ENCODE assay signal across 8 cellular contexts in the genomic region with DNA sequence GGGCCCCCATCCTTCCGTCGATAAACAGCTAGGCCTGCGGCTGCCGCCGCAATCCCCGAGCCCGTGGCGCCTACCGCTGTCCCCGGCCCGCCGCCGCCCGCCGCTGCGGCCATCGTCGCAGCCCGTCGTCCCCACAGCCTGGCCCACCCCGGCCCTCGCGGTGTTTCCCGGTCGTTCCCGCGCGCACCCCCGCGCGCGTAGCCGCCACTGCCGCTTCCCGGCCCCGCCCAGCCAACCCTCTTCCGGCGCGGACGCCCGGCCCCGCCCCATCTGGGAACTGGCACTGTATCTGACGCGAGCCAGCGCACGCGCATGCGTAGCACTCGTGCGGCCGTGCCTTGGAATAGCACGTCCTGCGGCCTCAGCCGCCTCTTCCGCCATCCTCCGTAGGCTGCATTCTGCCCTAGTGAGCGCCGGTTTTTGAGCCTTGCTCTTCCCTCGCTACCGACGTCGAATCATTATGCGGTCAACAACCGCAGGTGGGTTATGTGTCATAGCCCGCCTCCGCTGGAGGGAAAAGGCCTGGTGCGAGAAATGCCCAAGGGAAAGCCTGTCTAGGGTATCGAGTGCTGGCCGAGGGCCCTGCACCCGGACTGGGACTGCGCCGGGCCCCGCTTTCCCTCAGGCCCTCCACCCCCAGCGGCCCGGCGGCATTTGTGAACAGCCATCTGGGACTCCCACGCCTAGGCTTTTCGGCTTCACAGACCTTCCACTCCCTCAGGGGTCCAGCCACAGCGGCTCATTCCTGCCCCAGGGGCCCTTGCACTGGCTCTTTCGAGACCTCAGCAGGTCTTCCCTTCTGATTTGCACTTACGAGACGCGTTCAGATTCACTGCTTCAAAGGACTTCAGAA. TPM values are rescaled to one million over a fixed set of nuclear protein-coding genes. Genes with fewer than 3 reads are reported as not detected.
DNase-seq lines count a peak whose midpoint lies in the region; TF ChIP-seq lines count a peak whose summit lies in the region.

A gene (minus strand): TSS at position 209 of the 853 bp plus-strand sequence. CDS start 96 bp downstream, at position 113.

- H3K79me2 ChIP-seq in MM.1S (ENCODE audit: low read length) (peaks cover 47% of the 10 kb centered on the region), neural progenitor cell (ENCODE audit: low read depth) (peaks cover 63% of the 10 kb centered on the region)

- no peaks in the 10 kb centered on the region; the same call in none of the 2 replicates for H3K36me3 ChIP-seq in HAP-1 (replicated peaks)
- H3K36me3 ChIP-seq in MM.1S (replicated peaks; ENCODE audit: insufficient read depth, low read length) = no peaks in the 10 kb centered on the region
- no peaks in the 10 kb centered on the region for H3K36me3 ChIP-seq in neural progenitor cell

- no peaks in the 10 kb centered on the region for H3K27me3 ChIP-seq in HAP-1 (ENCODE audit: low read depth)
- H3K27me3 ChIP-seq in MM.1S (replicated peaks; ENCODE audit: insufficient read depth, low read length) = no peaks in the 10 kb centered on the region
- no peaks in the 10 kb centered on the region for H3K27me3 ChIP-seq in neural progenitor cell

- no peaks in the 10 kb centered on the region for H3K9me2 ChIP-seq in MM.1S (replicated peaks; ENCODE audit: insufficient read depth, low read length)

- peak within 1 kb of the TSS; percentile 98 for H3K4me3 Mint-ChIP-seq in neural progenitor cell

- H3K36me3 Mint-ChIP-seq in neural progenitor cell = no peaks in the 10 kb centered on the region

- H3K9me3 ChIP-seq in HAP-1 = no peaks in the 10 kb centered on the region
- no peaks in the 10 kb centered on the region for H3K9me3 ChIP-seq in MM.1S (replicated peaks; ENCODE audit: insufficient read depth, low read length)
- no peaks in the 10 kb centered on the region for H3K9me3 ChIP-seq in neural progenitor cell (ENCODE audit: low read depth)

- H3F3A ChIP-seq in MM.1S (ENCODE audit: insufficient read depth, low read length) (peaks cover 29% of the 10 kb centered on the region), neural progenitor cell (ENCODE audit: low read depth) (peaks cover 16% of the 10 kb centered on the region)

- H3K27ac Mint-ChIP-seq in neural progenitor cell = peak within 1 kb of the TSS; percentile 98

- peak within 1 kb of the TSS; percentile 57 for H3K4me3 ChIP-seq in HAP-1
- peak within 1 kb of the TSS; percentile 80 for H3K4me3 ChIP-seq in MM.1S (ENCODE audit: low read length)
- peak within 1 kb of the TSS; percentile 94 to 96 for H3K4me3 ChIP-seq in foreskin fibroblast (ENCODE audit: low read depth in 1 of 2, low read length in 2 of 2)
- H3K4me3 ChIP-seq in neural progenitor cell = peak within 1 kb of the TSS; percentile 88

- no peak for TF ChIP-seq CTCF in MM.1S (IDR thresholded peaks at IDR 0.05; ENCODE audit: low read length)
- no peak for TF ChIP-seq CTCF in foreskin fibroblast (IDR thresholded peaks at IDR 0.05; ENCODE audit: low read depth, low read length)
- no peak for TF ChIP-seq CTCF in neural progenitor cell (IDR thresholded peaks at IDR 0.05)

- H4K20me1 ChIP-seq in MM.1S (ENCODE audit: insufficient read depth, low read length) = no peaks in the 10 kb centered on the region; the same call in 1 of the 2 replicates
- peaks cover 36% of the 10 kb centered on the region for H4K20me1 ChIP-seq in neural progenitor cell (ENCODE audit: low read depth)

- peak; percentile 95 for DNase-seq in G401 (ENCODE audit: low spot score)
- DNase-seq in HAP-1 (ENCODE audit: low spot score in 2 of 2) = peak; percentile 94 to 99
- peak; percentile 99 for DNase-seq in MM.1S
- peak; percentile 83 for DNase-seq in SIG-M5 (lab: John Stamatoyannopoulos, UW)
- peak; percentile 97 for DNase-seq in activated gamma-delta T cell treated with Interleukin-2 at 50 U/mL for 16 hours
- peak; percentile 98 to 100 for DNase-seq in foreskin fibroblast
- peak; percentile 100 for DNase-seq in neural progenitor cell (ENCODE audit: low spot score)
- DNase-seq in stromal cell of bone marrow (ENCODE audit: low read depth) = peak; percentile 93

- H3K4me2 ChIP-seq in MM.1S (ENCODE audit: low read depth, low read length) = peak within 1 kb of the TSS; percentile 90
- H3K4me2 ChIP-seq in neural progenitor cell = peak within 1 kb of the TSS; percentile 75

- no peaks in the 10 kb centered on the region for H3K9me3 Mint-ChIP-seq in neural progenitor cell

- H3K4me1 ChIP-seq in HAP-1 (peaks cover 10% of the 10 kb centered on the region), MM.1S (ENCODE audit: low read length) (peaks cover 15% of the 10 kb centered on the region; the same call in 1 of the 2 replicates), neural progenitor cell (peaks cover 9% of the 10 kb centered on the region)

- H3K27ac ChIP-seq in MM.1S (ENCODE audit: low read length) = peak within 1 kb of the TSS; percentile 96
- peak within 1 kb of the TSS; percentile 94 for H3K27ac ChIP-seq in neural progenitor cell

- peak within 1 kb of the TSS; percentile 94 for H3K9ac ChIP-seq in MM.1S (ENCODE audit: low read length)
- peak within 1 kb of the TSS; percentile 96 for H3K9ac ChIP-seq in neural progenitor cell

- in situ Hi-C loops in G401 (cut with HindIII; ENCODE audit: low sequenced_read_pairs) = no loop called here
- in situ Hi-C loops in HAP-1 (cut with MboI; ENCODE audit: low sequenced_read_pairs) = loop anchor here (5.0 kb wide), 1 partner anchor 260 kb away; no protein-coding TSS in a partner anchor

- H2AFZ ChIP-seq in MM.1S (ENCODE audit: low read length) (peak within 1 kb of the TSS; percentile 79), neural progenitor cell (replicated peaks) (peak within 1 kb of the TSS; percentile 27)

- H3K27me3 Mint-ChIP-seq in neural progenitor cell (ENCODE audit: insufficient read depth, low read depth) = peaks cover 4% of the 10 kb centered on the region

- peaks cover 17% of the 10 kb centered on the region for H3K4me1 Mint-ChIP-seq in neural progenitor cell

RNA-seq across cellular contexts. Expression of the gene that starts here (rescaled TPM):
- total RNA-seq in G401 (2014; rRNA removed; shearing (Covaris generic)) = 44.6 and 63.4 TPM in 2 replicates
- total RNA-seq in neural progenitor cell (ENCODE audit: low replicate concordance) = 167 and 175 TPM in 2 replicates

Comparison
In these comparisons a context has a peak if more than half of its experiments do, and no peak if none do; other contexts are left out.
1. Peak in every context shown above with its lines: DNase-seq, H3K4me3 ChIP-seq and H3K27ac ChIP-seq.